10 cellular contexts compared by ENCODE assay signal in the genomic region with DNA sequence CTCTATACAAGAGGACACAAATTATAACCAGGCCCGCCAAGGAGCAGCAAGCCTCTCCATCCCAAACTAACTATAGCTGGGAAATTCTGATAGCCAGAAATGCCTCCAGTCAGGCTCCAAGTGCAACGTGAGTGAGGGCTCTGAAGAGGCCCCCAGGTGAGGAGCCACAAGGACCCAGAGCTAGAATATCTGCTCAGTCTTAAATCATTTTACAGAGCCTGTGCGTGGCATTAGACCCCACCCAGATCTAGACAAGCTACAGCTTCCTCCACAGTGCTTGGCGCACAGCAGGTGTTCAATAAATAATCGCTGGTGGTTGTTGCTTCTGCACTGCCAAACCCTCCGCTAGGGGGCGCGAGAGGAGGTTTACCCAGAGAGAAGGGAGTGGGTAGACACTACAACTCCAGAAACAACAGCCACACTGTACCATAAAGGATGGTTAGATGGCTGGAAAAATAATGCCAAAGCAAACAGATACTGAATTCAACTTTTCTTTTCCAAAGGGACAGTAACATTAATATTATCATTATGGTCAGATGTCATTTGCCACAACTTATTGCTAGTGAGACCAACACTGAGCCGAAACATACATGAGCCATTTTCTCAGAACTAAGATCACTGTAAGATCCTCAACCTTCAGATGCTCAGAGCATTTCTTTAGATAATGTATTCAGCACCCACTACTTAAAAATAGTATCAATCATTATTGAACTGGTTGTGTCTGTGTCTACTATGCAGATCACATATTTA. TPM values are rescaled to one million over a fixed set of nuclear protein-coding genes. Genes with fewer than 3 reads are reported as not detected.
DNase-seq lines count a peak whose midpoint lies in the region; ATAC-seq and TF ChIP-seq lines count a peak whose summit lies in the region.
"Had no signal": no experiment of that assay in that cellular context is flagged by ENCODE, and none has a peak within 500 bp of the region (broad histone marks: within the 10 kb centered on the region; RNA-seq: fewer than 3 reads in every experiment).

No MANE protein-coding gene starts in this region.

- H3K27ac ChIP-seq in HL-60 (replicated peaks) (no peak overlapping the region), uterus (no peak overlapping the region)

- ATAC-seq in GM18909 (IDR thresholded peaks at IDR 0.05; ENCODE audit: poor library complexity, unreplicated experiment) (peak; percentile 79), HG02840 (IDR thresholded peaks at IDR 0.05; ENCODE audit: low FRiP score, unreplicated experiment) (no peak)

- H3K27me3 ChIP-seq in HL-60 (ENCODE audit: insufficient read depth, poor library complexity, severe bottlenecking) (peaks cover 32% of the 10 kb centered on the region), uterus (peaks cover 8 to 67% of the 10 kb centered on the region in 2 donors)

- TF ChIP-seq POLR2A in uterus (IDR thresholded peaks at IDR 0.05), result no peak

- no peaks in the 10 kb centered on the region for H3K4me1 ChIP-seq in uterus

- TF ChIP-seq CTCF in HL-60 (IDR thresholded peaks at IDR 0.05; ENCODE audit: insufficient read depth, low read length) (peak; percentile 75), fibroblast of pulmonary artery (IDR thresholded peaks at IDR 0.05; ENCODE audit: low read length, missing control alignments) (peak; percentile 44), uterus (IDR thresholded peaks at IDR 0.05) (no peak)

- H3K4me3 ChIP-seq in HL-60 (replicated peaks; ENCODE audit: insufficient read depth, low read length), result no peak overlapping the region
- H3K4me3 ChIP-seq in fibroblast of pulmonary artery (replicated peaks; ENCODE audit: low read depth, low read length), result no peak overlapping the region
- no peak overlapping the region for H3K4me3 ChIP-seq in uterus

- intact Hi-C loops in uterus (cut with DNase I; ENCODE audit: low total_unique reads), result no loop called here

- peak; percentile 8 for DNase-seq in DMS 273 treated with DMSO at 0.1 percent for 48 hours (lab: John Stamatoyannopoulos, UW)
- DNase-seq in HL-60 (ENCODE audit: low read depth in 1 of 2, low spot score in 1 of 2), result peak; percentile 21 to 51
- DNase-seq in RPMI8226, result peak; percentile 56
- peak; percentile 5 for DNase-seq in fibroblast of pulmonary artery (ENCODE audit: low read depth)
- DNase-seq in stimulated activated CD4-positive, alpha-beta T cell treated with anti-CD3 and anti-CD28 coated beads, Interleukin-4, amount 100 ng/mL, for 48 hours (ENCODE audit: low read depth in 2 of 2), result peak; percentile 37 to 62
- DNase-seq in uterus, result no peak

- H3K9me3 ChIP-seq in uterus, result no peaks in the 10 kb centered on the region

- H3K36me3 ChIP-seq in uterus, result no peaks in the 10 kb centered on the region

RNA-seq across cellular contexts. Expression of a gene that starts 44.5 kb away (rescaled TPM):
- not detected for total RNA-seq in uterus
- total RNA-seq: activated CD8-positive, alpha-beta memory T cell treated with anti-CD3 and anti-CD28 coated beads for 36 hours; renal cortical epithelial cell had no signal

RNA-seq across cellular contexts. Expression of a gene that starts 47.3 kb away (rescaled TPM):
- not detected for total RNA-seq in uterus
- total RNA-seq: activated CD8-positive, alpha-beta memory T cell treated with anti-CD3 and anti-CD28 coated beads for 36 hours; renal cortical epithelial cell had no signal

Comparison
In these comparisons a context has a peak if more than half of its experiments do, and no peak if none do; other contexts are left out.
1. DNase-seq: peak in DMS 273 treated with DMSO at 0.1 percent for 48 hours (single experiment), HL-60 (2 of 2), RPMI8226 (single experiment), fibroblast of pulmonary artery (single experiment) and stimulated activated CD4-positive, alpha-beta T cell treated with anti-CD3 and anti-CD28 coated beads, Interleukin-4, amount 100 ng/mL, for 48 hours (2 of 2); none in uterus (0 of 2).
2. CTCF ChIP-seq: peak in HL-60 (single experiment) and fibroblast of pulmonary artery (single experiment); none in uterus (0 of 4).